8 cellular contexts compared by ENCODE assay signal in genomic region chr6:26249959-26250805, GRCh38.
DNase-seq lines count a peak whose midpoint lies in the region; ATAC-seq, FAIRE-seq and TF ChIP-seq lines count a peak whose summit lies in the region.

No MANE protein-coding gene starts in this region.

- H3K9me3 ChIP-seq in PC-3 (ENCODE audit: low read length): no peaks in the 10 kb centered on the region
- H3K9me3 ChIP-seq in neural progenitor cell (ENCODE audit: low read depth): no peaks in the 10 kb centered on the region

- no peak overlapping the region for H2AFZ ChIP-seq in PC-3 (ENCODE audit: low read length)
- H2AFZ ChIP-seq in neural progenitor cell (replicated peaks): peak overlapping the region; percentile 1

- POLR2A ChIA-PET in PC-3 (lab: Charles Lee; ENCODE audit: unreplicated experiment): interaction anchor here (0.5 to 2.3 kb wide), 9 partner anchors 14 to 218 kb away, joined by 3 to 34 read pairs (median 4); a partner anchor contains a TSS

- H3K9me3 Mint-ChIP-seq in neural progenitor cell: peaks cover 4% of the 10 kb centered on the region

- FAIRE-seq in HTR-8/SVneo (lab: Jason Lieb, UNC): no peak

- BruUV-seq in PC-3 (replicated peaks; lab: Mats Ljungman, UMichigan): TSS peak; percentile 98

- DNase-seq in CD1c-positive myeloid dendritic cell (ENCODE audit: extremely low spot score): peak; percentile 59
- DNase-seq in HTR-8/SVneo (ENCODE audit: insufficient read length, low spot score): peak; percentile 68
- DNase-seq in PC-3: peak; percentile 79
- peak; percentile 65 for DNase-seq in activated T-helper 1 cell treated with Interleukin-2 at 50 U/mL for 16 hours (ENCODE audit: low read depth)
- DNase-seq in fibroblast of the aortic adventitia (ENCODE audit: low read depth): peak; percentile 69
- peak; percentile 93 for DNase-seq in neural progenitor cell (ENCODE audit: low spot score)
- peak; percentile 71 for DNase-seq in ureter (ENCODE audit: low spot score)

- H3K4me1 ChIP-seq in PC-3 (ENCODE audit: insufficient read depth, low read length): no peaks in the 10 kb centered on the region
- peaks cover 3% of the 10 kb centered on the region for H3K4me1 ChIP-seq in neural progenitor cell

- peak overlapping the region; percentile 94 for H3K4me3 Mint-ChIP-seq in neural progenitor cell

- H3K4me3 ChIP-seq in PC-3 (ENCODE audit: low read length): peak overlapping the region; percentile 69
- peak overlapping the region; percentile 69 for H3K4me3 ChIP-seq in fibroblast of the aortic adventitia (ENCODE audit: low read depth, low read length)
- peak overlapping the region; percentile 91 for H3K4me3 ChIP-seq in neural progenitor cell

- H3K36me3 ChIP-seq in PC-3 (ENCODE audit: low read depth, low read length) (no peaks in the 10 kb centered on the region), neural progenitor cell (no peaks in the 10 kb centered on the region)

- H3K27ac ChIP-seq in PC-3 (ENCODE audit: low read length) (peak overlapping the region; percentile 73), neural progenitor cell (peak overlapping the region; percentile 93)

- H3K9ac ChIP-seq in PC-3 (ENCODE audit: low read length) (peak overlapping the region; percentile 71), neural progenitor cell (peak overlapping the region; percentile 49)

- ATAC-seq in GM19455 (IDR thresholded peaks at IDR 0.05; ENCODE audit: unreplicated experiment) (peak; percentile 48), PC-3 (peak; percentile 52)

- peaks cover 2% of the 10 kb centered on the region for H3K36me3 Mint-ChIP-seq in neural progenitor cell

- H3K27me3 ChIP-seq in PC-3 (ENCODE audit: low read length) (no peaks in the 10 kb centered on the region), neural progenitor cell (no peaks in the 10 kb centered on the region)

- H3K4me2 ChIP-seq in PC-3 (ENCODE audit: low read length): peak overlapping the region; percentile 68
- H3K4me2 ChIP-seq in neural progenitor cell: peak overlapping the region; percentile 76

- CTCF ChIA-PET in PC-3 (lab: Charles Lee): no interaction called here

- H3K27ac Mint-ChIP-seq in neural progenitor cell: peak overlapping the region; percentile 98

- peaks cover 5% of the 10 kb centered on the region for H3K27me3 Mint-ChIP-seq in neural progenitor cell (ENCODE audit: insufficient read depth, low read depth)

- H3F3A ChIP-seq in PC-3 (ENCODE audit: low read length, unreplicated experiment): no peaks in the 10 kb centered on the region
- H3F3A ChIP-seq in neural progenitor cell (ENCODE audit: low read depth): peaks cover 63% of the 10 kb centered on the region

- no peaks in the 10 kb centered on the region for H3K9me2 ChIP-seq in PC-3 (replicated peaks; ENCODE audit: low read length)

- TF ChIP-seq CTCF in PC-3 (conservative IDR thresholded peaks at IDR 0.05; ENCODE audit: low read depth, low read length) (peak; percentile 28; the same call in 1 of the 2 replicates), fibroblast of the aortic adventitia (IDR thresholded peaks at IDR 0.05; ENCODE audit: insufficient read depth, low read length) (peak; percentile 28), neural progenitor cell (IDR thresholded peaks at IDR 0.05) (peak; percentile 37)

- H3K4me1 Mint-ChIP-seq in neural progenitor cell: peaks cover 25% of the 10 kb centered on the region

- H4K20me1 ChIP-seq in PC-3 (ENCODE audit: low read length) (no peaks in the 10 kb centered on the region), neural progenitor cell (ENCODE audit: low read depth) (peaks cover 22% of the 10 kb centered on the region)

- intact Hi-C loops in PC-3 (cut with micrococcal nuclease): loop anchor here (2.0 kb wide), 1 partner anchor 15 kb away; a partner anchor contains a TSS

- H3K79me2 ChIP-seq in PC-3 (ENCODE audit: low read length) (peaks cover 19% of the 10 kb centered on the region), neural progenitor cell (ENCODE audit: low read depth) (peaks cover 36% of the 10 kb centered on the region)

Comparison
In these comparisons a context has a peak if more than half of its experiments do, and no peak if none do; other contexts are left out.
1. Peak in every context shown above with its lines: DNase-seq, ATAC-seq, H3K4me3 ChIP-seq and H3K27ac ChIP-seq.